Comparison of ENCODE assay signal across 8 cellular contexts in the genomic region with DNA sequence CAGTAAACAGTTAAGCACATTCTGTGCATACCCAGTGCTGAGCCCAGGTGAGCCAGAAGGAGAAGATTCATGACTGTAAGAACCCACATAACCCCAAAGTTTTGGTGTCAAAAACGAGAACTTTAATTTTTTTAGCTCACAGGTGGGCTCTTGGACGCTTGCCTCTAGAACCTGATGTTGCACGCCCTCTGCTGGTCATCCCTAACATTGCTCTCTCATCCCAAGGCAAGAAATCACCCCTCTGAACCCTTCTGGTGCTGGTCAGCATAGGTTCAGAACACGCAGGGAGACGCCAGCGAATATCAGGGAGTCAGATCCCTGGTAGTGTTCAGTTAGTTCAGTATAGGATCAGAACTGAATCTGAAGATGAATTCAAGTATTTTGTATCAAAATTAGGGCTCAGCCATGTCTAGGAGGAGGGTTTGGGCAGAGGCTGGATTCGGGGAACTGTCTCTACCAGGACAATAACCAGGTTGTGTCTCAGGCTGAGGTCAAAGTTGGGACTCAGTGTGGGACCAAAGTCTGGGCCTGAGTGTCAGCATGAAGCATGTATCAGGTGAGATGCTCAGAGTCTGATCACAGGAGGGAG. TPM values are rescaled to one million over a fixed set of nuclear protein-coding genes. Genes with fewer than 3 reads are reported as not detected.
A peak's percentile ranks its signal among the peaks of the same experiment; 100 is the strongest.
DNase-seq lines count a peak whose midpoint lies in the region; ATAC-seq and TF ChIP-seq lines count a peak whose summit lies in the region.

No MANE protein-coding gene starts in this region.

- TF ChIP-seq CTCF in MCF 10A (IDR thresholded peaks at IDR 0.05; ENCODE audit: unreplicated experiment) = peak; percentile 82
- peak; percentile 67 to 83 (median 82) for TF ChIP-seq CTCF in right lobe of liver (IDR thresholded peaks at IDR 0.05)
- TF ChIP-seq CTCF in stomach (IDR thresholded peaks at IDR 0.05) = peak in 5 of 7 experiments; percentile 30 to 85 (median 68)

- POLR2A ChIA-PET in MCF 10A (lab: Yijun Ruan, JAX) = interaction anchor here (0.6 to 1.2 kb wide), 4 partner anchors 20 to 300 kb away, joined by 3 to 6 read pairs (median 4); no protein-coding TSS in a partner anchor

- H3K27me3 Mint-ChIP-seq in MCF 10A (ENCODE audit: insufficient read depth, unreplicated experiment) = no peaks in the 10 kb centered on the region

- CTCF ChIA-PET in MCF 10A (lab: Yijun Ruan, JAX) = interaction anchor here (0.6 to 2.3 kb wide), 24 partner anchors 12 to 530 kb away, joined by 3 to 49 read pairs (median 3); no protein-coding TSS in a partner anchor

- H3K4me1 Mint-ChIP-seq in MCF 10A (ENCODE audit: insufficient read depth, unreplicated experiment) = peaks cover 7% of the 10 kb centered on the region

- intact Hi-C loops in MCF 10A (cut with micrococcal nuclease) = loop anchor here (1.0 to 2.0 kb wide), 3 partner anchors 86 to 225 kb away; partner anchors contain the start of gene PIGO
- intact Hi-C loops in right lobe of liver (cut with DNase I) = loop anchor here in 1 of 2 donors (10.0 kb wide), 1 partner anchor 91 kb away; a partner anchor contains a TSS
- intact Hi-C loops in stomach (cut with DNase I; ENCODE audit: low total_unique reads) = no loop called here

- DNase-seq in NCI-H510A treated with DMSO at 0.1 percent for 48 hours (lab: John Stamatoyannopoulos, UW) (peak; percentile 22), NCI-H510A (lab: John Stamatoyannopoulos, UW) (no peak), MG63 (peak; percentile 8), T-helper 2 cell (peak in 3 of 5 experiments; percentile 21 to 49 (median 31)), MCF 10A (ENCODE audit: unreplicated experiment) (peak; percentile 75), right lobe of liver (peak in 1 of 3 donors; percentile 50), stomach (peak; percentile 62)

- H3K27ac Mint-ChIP-seq in MCF 10A (ENCODE audit: low read depth, unreplicated experiment) = no peak overlapping the region

- peak in 1 of 4 donors; percentile 7 for ATAC-seq in right lobe of liver
- ATAC-seq in HG02571 (IDR thresholded peaks at IDR 0.05; ENCODE audit: unreplicated experiment) = no peak

- H3K27me3 ChIP-seq in MG63 = no peaks in the 10 kb centered on the region
- H3K27me3 ChIP-seq in right lobe of liver = no peaks in the 10 kb centered on the region
- H3K27me3 ChIP-seq in stomach = no peaks in the 10 kb centered on the region

- no peaks in the 10 kb centered on the region for H3K9me3 ChIP-seq in MG63
- H3K9me3 ChIP-seq in right lobe of liver = no peaks in the 10 kb centered on the region
- H3K9me3 ChIP-seq in stomach = no peaks in the 10 kb centered on the region

- no peaks in the 10 kb centered on the region for H3K9me3 Mint-ChIP-seq in MCF 10A (ENCODE audit: unreplicated experiment)

- no peak for TF ChIP-seq POLR2A in right lobe of liver (IDR thresholded peaks at IDR 0.05)
- no peak for TF ChIP-seq POLR2A in stomach (IDR thresholded peaks at IDR 0.05)

- H3K27ac ChIP-seq in right lobe of liver (no peak overlapping the region), stomach (no peak overlapping the region)

- TF ChIP-seq EP300 in stomach (IDR thresholded peaks at IDR 0.05) = no peak

- 23% methylated on average over 5 of the region's 7 CpGs for WGBS in right lobe of liver (ENCODE audit: insufficient coverage, low coverage, low lambda C conversion rate, missing lambda C conversion rate)
- WGBS in stomach, 5 donors = 13 to 20% (median 15%) methylated on average over 7 of the region's 7 CpGs

- H3K4me3 ChIP-seq in MG63 = no peak overlapping the region
- H3K4me3 ChIP-seq in right lobe of liver = no peak overlapping the region
- no peak overlapping the region for H3K4me3 ChIP-seq in stomach

- no peak overlapping the region for H3K4me3 Mint-ChIP-seq in MCF 10A (ENCODE audit: unreplicated experiment)

- H3K36me3 ChIP-seq in MG63 (no peaks in the 10 kb centered on the region), right lobe of liver (no peaks in the 10 kb centered on the region), stomach (no peaks in the 10 kb centered on the region)

- H3K4me1 ChIP-seq in right lobe of liver (peaks cover 0 to 5% (median 0%) of the 10 kb centered on the region in 4 donors), stomach (peaks cover 10 to 31% (median 15%) of the 10 kb centered on the region in 4 donors)

- no peaks in the 10 kb centered on the region for H3K36me3 Mint-ChIP-seq in MCF 10A (ENCODE audit: insufficient read depth, unreplicated experiment)

- BruUV-seq in MCF 10A (replicated peaks; lab: Mats Ljungman, UMichigan) = no TSS peak

RNA-seq across cellular contexts. Expression of gene DNAJB5, which starts 4.1 kb away (rescaled TPM):
- total RNA-seq in MG63 (2014; rRNA removed; shearing (Covaris generic); ENCODE audit: low replicate concordance) = 3.7 and 4.1 TPM in 2 replicates
- 2.2 and 2.9 TPM in 2 replicates for total RNA-seq in MCF 10A (2022)
- total RNA-seq in right lobe of liver = 1 to 10 TPM; 1.1 to 3.5 (median 1.7) TPM
- total RNA-seq in stomach = 10 to 100 TPM in 3 of 5 donors, 1 to 10 TPM in 2; 1.2 to 79.0 (median 24.0) TPM
- polyA plus RNA-seq in stomach = 10 to 100 TPM in 1 of 3 donors, 1 to 10 TPM in 2; 7.6 to 35.8 (median 7.7) TPM

RNA-seq across cellular contexts. Expression of gene PHF24, which starts 27.3 kb away (rescaled TPM):
- not detected in 2 replicates for total RNA-seq in MG63 (2014; rRNA removed; shearing (Covaris generic); ENCODE audit: low replicate concordance)
- not detected in 2 replicates for total RNA-seq in MCF 10A (2022)
- total RNA-seq in right lobe of liver = under 1 TPM in 2 of 6 experiments, not detected in 4; 0.04 to 0.06 TPM
- total RNA-seq in stomach = under 1 TPM in 1 of 5 donors, not detected in 4; 0.92 TPM
- under 1 TPM in 2 of 3 donors, not detected in 1; 0.05 to 0.06 TPM for polyA plus RNA-seq in stomach
